ENCODE assay signal across 12 cellular contexts in the genomic region with DNA sequence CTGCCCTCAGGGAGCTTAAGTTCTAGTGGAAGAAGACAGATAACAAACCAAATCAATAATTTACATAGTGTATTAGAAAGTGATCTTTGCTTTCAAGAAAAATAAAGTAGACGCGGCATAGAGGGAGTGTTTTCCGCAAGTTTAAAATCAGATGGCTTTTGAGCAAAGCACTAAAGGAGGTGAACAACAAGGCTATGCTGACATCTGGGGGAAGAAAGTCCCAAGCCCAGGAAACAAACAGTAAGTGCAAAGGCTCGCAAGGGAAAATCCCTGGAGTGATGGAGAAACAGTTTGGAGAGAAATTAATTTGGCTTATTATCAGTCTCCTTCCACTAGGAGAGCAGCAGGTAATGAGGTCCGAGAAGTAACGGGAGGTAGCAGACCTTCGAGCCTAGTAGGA. TPM values are rescaled to one million over a fixed set of nuclear protein-coding genes. Genes with fewer than 3 reads are reported as not detected.
DNase-seq lines count a peak whose midpoint lies in the region; ATAC-seq, FAIRE-seq and TF ChIP-seq lines count a peak whose summit lies in the region.
"Had no signal": no experiment of that assay in that cellular context is flagged by ENCODE, and none has a peak within 500 bp of the region (broad histone marks: within the 10 kb centered on the region; RNA-seq: fewer than 3 reads in every experiment).

No MANE protein-coding gene starts in this region.

- CTCF ChIA-PET in CD4-positive, alpha-beta T cell (lab: Charles Lee) = interaction anchor here (2.3 kb wide), 1 partner anchor 153 kb away, joined by 28 read pairs; no protein-coding TSS in a partner anchor

- H3K79me2 ChIP-seq in H9 (ENCODE audit: insufficient read depth, low read length) (no peaks in the 10 kb centered on the region), mesendoderm (ENCODE audit: control insufficient read depth, insufficient read depth, low read length) (no peaks in the 10 kb centered on the region)

- H3K4me2 ChIP-seq in H9 (ENCODE audit: insufficient read depth, insufficient read length, low read length) (no peak overlapping the region), mesendoderm (ENCODE audit: low read length) (no peak overlapping the region)

- no peaks in the 10 kb centered on the region for H4K20me1 ChIP-seq in H9 (ENCODE audit: control insufficient read depth, insufficient read depth, insufficient read length)

- H4K91ac ChIP-seq in H9 (ENCODE audit: insufficient read length, low read depth, low read length) = no peak overlapping the region

- no peak for ATAC-seq in CD4-positive, alpha-beta T cell (ENCODE audit: poor library complexity)
- no peak for ATAC-seq in HG02885 (IDR thresholded peaks at IDR 0.05; ENCODE audit: poor library complexity, unreplicated experiment)

- no peak overlapping the region for H3K27ac Mint-ChIP-seq in CD4-positive, alpha-beta T cell
- H3K27ac Mint-ChIP-seq in H9 = no peak overlapping the region
- H3K27ac Mint-ChIP-seq in activated T-helper 2 cell treated with anti-CD3 and anti-CD28 coated beads, Interferon-gamma antibody, Interleukin-2, Interleukin-4, amounts not matched to agents 10 μg/mL and 5 μg/mL and 100 μg/mL, durations not matched to agents 14 hours and 24 hours and 36 hours = peak overlapping the region; percentile 23

- no peak overlapping the region for H3K56ac ChIP-seq in H9 (ENCODE audit: insufficient read length, low read depth, low read length)
- peak overlapping the region; percentile 67 for H3K56ac ChIP-seq in mesendoderm (ENCODE audit: low read length)

- H3T11ph ChIP-seq in H9 (ENCODE audit: low read length) = no peak overlapping the region

- H4K5ac ChIP-seq in H9 (ENCODE audit: insufficient read length, low read depth, low read length) (no peak overlapping the region), mesendoderm (ENCODE audit: low read length) (peak overlapping the region; percentile 21)

- H3K9ac ChIP-seq in H9 (ENCODE audit: extremely low read depth, insufficient read length, low read length) (no peak overlapping the region), mesendoderm (ENCODE audit: low read length) (no peak overlapping the region)

- H3K23ac ChIP-seq in H9 (ENCODE audit: insufficient read length, low read depth, low read length) = no peak overlapping the region
- no peak overlapping the region for H3K23ac ChIP-seq in mesendoderm (ENCODE audit: low read length)

- H2BK20ac ChIP-seq in H9 (ENCODE audit: low read depth, low read length, poor library complexity, severe bottlenecking) = no peak overlapping the region

- peaks cover 39% of the 10 kb centered on the region for H3K4me1 Mint-ChIP-seq in CD4-positive, alpha-beta T cell (ENCODE audit: low read depth)
- H3K4me1 Mint-ChIP-seq in H9 = peaks cover 23 to 28% of the 10 kb centered on the region in 2 experiments
- H3K4me1 Mint-ChIP-seq in activated T-helper 2 cell treated with anti-CD3 and anti-CD28 coated beads, Interferon-gamma antibody, Interleukin-2, Interleukin-4, amounts not matched to agents 10 μg/mL and 5 μg/mL and 100 μg/mL, durations not matched to agents 14 hours and 24 hours and 36 hours (ENCODE audit: low read depth) = peaks cover 33% of the 10 kb centered on the region

- H3K9me3 ChIP-seq in CD4-positive, alpha-beta T cell (ENCODE audit: control insufficient read depth, low read length) = no peaks in the 10 kb centered on the region
- no peaks in the 10 kb centered on the region for H3K9me3 ChIP-seq in H9 (ENCODE audit: control insufficient read depth, low read depth, low read length)
- H3K9me3 ChIP-seq: Peyer's patch, sigmoid colon had no signal

- peaks cover 32% of the 10 kb centered on the region for H3K27me3 Mint-ChIP-seq in CD4-positive, alpha-beta T cell
- H3K27me3 Mint-ChIP-seq in H9 (ENCODE audit: low read depth) = peaks cover 28% of the 10 kb centered on the region
- H3K27me3 Mint-ChIP-seq in activated T-helper 2 cell treated with anti-CD3 and anti-CD28 coated beads, Interferon-gamma antibody, Interleukin-2, Interleukin-4, amounts not matched to agents 10 μg/mL and 5 μg/mL and 100 μg/mL, durations not matched to agents 14 hours and 24 hours and 36 hours (ENCODE audit: low read depth) = peaks cover 3% of the 10 kb centered on the region

- H3K14ac ChIP-seq in H9 (ENCODE audit: insufficient read depth, low read length) = no peak overlapping the region

- peak overlapping the region; percentile 93 for H2BK12ac ChIP-seq in H9 (ENCODE audit: insufficient read length, low read depth, low read length)

- intact Hi-C loops in CD4-positive, alpha-beta T cell (cut with DNase I, micrococcal nuclease) = loop anchor here (2.0 to 5.0 kb wide), 7 partner anchors 136 to 764 kb away; a partner anchor contains a TSS
- intact Hi-C loops in activated T-helper 2 cell treated with anti-CD3 and anti-CD28 coated beads, Interferon-gamma antibody, Interleukin-2, Interleukin-4, amounts not matched to agents 10 μg/mL and 5 μg/mL and 100 μg/mL, durations not matched to agents 14 hours and 24 hours and 36 hours (cut with micrococcal nuclease) = loop anchor here (5.0 to 10.0 kb wide), 3 partner anchors 79 to 1081 kb away; a partner anchor contains a TSS

- no peak overlapping the region for H3K27ac ChIP-seq in CD4-positive, alpha-beta T cell (ENCODE audit: low read depth, low read length)
- H3K27ac ChIP-seq in H9 (ENCODE audit: insufficient read length, low read depth, low read length) = no peak overlapping the region
- H3K27ac ChIP-seq in mesendoderm (ENCODE audit: low read depth, low read length) = no peak overlapping the region
- H3K27ac ChIP-seq: Peyer's patch, sigmoid colon had no signal

- H3K18ac ChIP-seq in H9 (ENCODE audit: insufficient read length, low read depth, low read length) (no peak overlapping the region), mesendoderm (ENCODE audit: low read length) (no peak overlapping the region)

- H3K4ac ChIP-seq in H9 (ENCODE audit: low read depth, low read length) = no peak overlapping the region
- no peak overlapping the region for H3K4ac ChIP-seq in mesendoderm (ENCODE audit: low read depth, low read length)

- no peak overlapping the region for H2BK15ac ChIP-seq in H9 (ENCODE audit: low read depth, low read length)
- no peak overlapping the region for H2BK15ac ChIP-seq in mesendoderm (replicated peaks; ENCODE audit: low read depth)

- H3K36me3 ChIP-seq in mesendoderm (ENCODE audit: control insufficient read depth, insufficient read depth, low read length) = no peaks in the 10 kb centered on the region
- H3K36me3 ChIP-seq: Peyer's patch, sigmoid colon had no signal

- FAIRE-seq in RCC 7860 (lab: Jason Lieb, UNC) = no peak
- FAIRE-seq: TTC549 had no signal

- no peak overlapping the region for H3K4me3 ChIP-seq in mesendoderm (ENCODE audit: low read length)

- H2BK5ac ChIP-seq in H9 (ENCODE audit: insufficient read length, low read length) (no peak overlapping the region), mesendoderm (ENCODE audit: low read length) (no peak overlapping the region)

- H4K8ac ChIP-seq in H9 (replicated peaks; ENCODE audit: insufficient read length, low read depth, low read length) (no peak overlapping the region), mesendoderm (ENCODE audit: low read depth, low read length) (no peak overlapping the region)

- peak overlapping the region; percentile 98 for H3K4me3 Mint-ChIP-seq in CD4-positive, alpha-beta T cell
- H3K4me3 Mint-ChIP-seq in H9 = peak overlapping the region; percentile 49 to 92
- H3K4me3 Mint-ChIP-seq in activated T-helper 2 cell treated with anti-CD3 and anti-CD28 coated beads, Interferon-gamma antibody, Interleukin-2, Interleukin-4, amounts not matched to agents 10 μg/mL and 5 μg/mL and 100 μg/mL, durations not matched to agents 14 hours and 24 hours and 36 hours (ENCODE audit: low read depth) = peak overlapping the region; percentile 92

- H2AFZ ChIP-seq in H9 (ENCODE audit: low read length) = no peak overlapping the region

- H2AK5ac ChIP-seq in H9 (ENCODE audit: insufficient read length, low read length) = no peak overlapping the region
- no peak overlapping the region for H2AK5ac ChIP-seq in mesendoderm (ENCODE audit: low read length)

- no CpG with 5 or more reads among the region's 7 CpGs for whole genome bisulfite sequencing in H9 (ENCODE audit: extremely low coverage, insufficient read length, low lambda C conversion rate)
- no CpG with 5 or more reads among the region's 7 CpGs for WGBS in mesendoderm (ENCODE audit: extremely low coverage, insufficient coverage, low lambda C conversion rate)

- H3K27me3 ChIP-seq in CD4-positive, alpha-beta T cell (ENCODE audit: control insufficient read depth, insufficient read depth, low read length) = peaks cover 8% of the 10 kb centered on the region
- H3K27me3 ChIP-seq in H9 (ENCODE audit: insufficient read depth, low read length) = peaks cover 6% of the 10 kb centered on the region; the same call in 1 of the 2 replicates
- H3K27me3 ChIP-seq in mesendoderm (ENCODE audit: insufficient read depth, low read length, poor library complexity) = no peaks in the 10 kb centered on the region
- H3K27me3 ChIP-seq: Peyer's patch, sigmoid colon had no signal

- no peaks in the 10 kb centered on the region; the same call in 1 of the 2 replicates for H3K4me1 ChIP-seq in H9 (ENCODE audit: insufficient read depth, low read length)
- peaks cover 6% of the 10 kb centered on the region for H3K4me1 ChIP-seq in mesendoderm (ENCODE audit: control insufficient read depth, low read depth, low read length)

- H3K9me3 Mint-ChIP-seq in CD4-positive, alpha-beta T cell = no peaks in the 10 kb centered on the region
- no peaks in the 10 kb centered on the region; a peak in 1 of 5 replicates for H3K9me3 Mint-ChIP-seq in H9
- H3K9me3 Mint-ChIP-seq in activated T-helper 2 cell treated with anti-CD3 and anti-CD28 coated beads, Interferon-gamma antibody, Interleukin-2, Interleukin-4, amounts not matched to agents 10 μg/mL and 5 μg/mL and 100 μg/mL, durations not matched to agents 14 hours and 24 hours and 36 hours = no peaks in the 10 kb centered on the region

- DNase-seq in CD4-positive, alpha-beta T cell = no peak
- peak; percentile 25 for DNase-seq in H9
- no peak for DNase-seq in activated T-helper 2 cell treated with anti-CD3 and anti-CD28 coated beads, Interferon-gamma antibody, Interleukin-2, Interleukin-4, amounts not matched to agents 10 μg/mL and 5 μg/mL and 100 μg/mL, durations not matched to agents 14 hours and 24 hours and 36 hours (ENCODE audit: low spot score)
- no peak for DNase-seq in mesendoderm
- DNase-seq in RCC 7860 (ENCODE audit: low spot score) = no peak
- DNase-seq in occipital lobe (lab: John Stamatoyannopoulos, UW) = no peak
- DNase-seq: cortex of kidney, NCI-H226, sigmoid colon had no signal

- H3K79me1 ChIP-seq in H9 (ENCODE audit: insufficient read depth, low read depth, low read length, poor library complexity, severe bottlenecking) (no peaks in the 10 kb centered on the region), mesendoderm (ENCODE audit: low read length) (no peaks in the 10 kb centered on the region)

- POLR2A ChIA-PET in CD4-positive, alpha-beta T cell (lab: Charles Lee) = no interaction called here

- TF ChIP-seq CTCF in CD4-positive, alpha-beta T cell (IDR thresholded peaks at IDR 0.05) = no peak
- no peak for TF ChIP-seq CTCF in H9 (conservative IDR thresholded peaks at IDR 0.05)

- H2BK120ac ChIP-seq in H9 (ENCODE audit: low read depth, low read length, poor library complexity, severe bottlenecking) = no peak overlapping the region
- H2BK120ac ChIP-seq in mesendoderm (ENCODE audit: low read depth, low read length) = no peak overlapping the region

- H3K23me2 ChIP-seq in H9 (ENCODE audit: insufficient read length, low read depth, low read length, poor library complexity, severe bottlenecking) = peaks cover 21% of the 10 kb centered on the region

- H3K36me3 Mint-ChIP-seq in CD4-positive, alpha-beta T cell (ENCODE audit: low read depth) = peaks cover 14% of the 10 kb centered on the region
- peaks cover 0 to 10% (median 4%) of the 10 kb centered on the region in 3 experiments; a peak in 1 of 7 replicates for H3K36me3 Mint-ChIP-seq in H9 (ENCODE audit: insufficient read depth in 1 of 3, low read depth in 3 of 3)
- peaks cover 6% of the 10 kb centered on the region for H3K36me3 Mint-ChIP-seq in activated T-helper 2 cell treated with anti-CD3 and anti-CD28 coated beads, Interferon-gamma antibody, Interleukin-2, Interleukin-4, amounts not matched to agents 10 μg/mL and 5 μg/mL and 100 μg/mL, durations not matched to agents 14 hours and 24 hours and 36 hours (ENCODE audit: low read depth)

RNA-seq across cellular contexts. Expression of a gene that starts 1.9 kb away (rescaled TPM):
- 1 to 10 TPM; 8.4 to 8.9 TPM for total RNA-seq in CD4-positive, alpha-beta T cell
- 17.0 and 17.5 TPM in 2 replicates for total RNA-seq in H9 (2021)
- 7.2 and 7.5 TPM in 2 replicates for total RNA-seq in activated T-helper 2 cell treated with anti-CD3 and anti-CD28 coated beads, Interferon-gamma antibody, Interleukin-2, Interleukin-4, amounts not matched to agents 10 μg/mL and 5 μg/mL and 100 μg/mL, durations not matched to agents 14 hours and 24 hours and 36 hours
- polyA plus RNA-seq in mesendoderm (2013, experiment 1 of 2) = 4.1 TPM
- polyA plus RNA-seq in mesendoderm (2013, experiment 2 of 2) = 4.2 TPM
- total RNA-seq in occipital lobe = 7.6 TPM

RNA-seq across cellular contexts. Expression of a gene that starts 46.9 kb away (rescaled TPM):
- total RNA-seq in CD4-positive, alpha-beta T cell = under 1 TPM; 0.67 to 0.77 TPM
- total RNA-seq in H9 (2021) (16.4 and 16.5 TPM in 2 replicates), occipital lobe (10.8 TPM)
- 0.18 and 0.50 TPM in 2 replicates for total RNA-seq in activated T-helper 2 cell treated with anti-CD3 and anti-CD28 coated beads, Interferon-gamma antibody, Interleukin-2, Interleukin-4, amounts not matched to agents 10 μg/mL and 5 μg/mL and 100 μg/mL, durations not matched to agents 14 hours and 24 hours and 36 hours
- polyA plus RNA-seq in mesendoderm (2013, experiment 1 of 2) = 7.4 TPM
- polyA plus RNA-seq in mesendoderm (2013, experiment 2 of 2) = 7.2 TPM
